Comparison of ENCODE assay signal across 18 cellular contexts in genomic region chr12:116127858-116128257, GRCh38.
A peak's percentile ranks its signal among the peaks of the same experiment; 100 is the strongest.
DNase-seq lines count a peak whose midpoint lies in the region; FAIRE-seq and TF ChIP-seq lines count a peak whose summit lies in the region.
"Had no signal": no experiment of that assay in that cellular context is flagged by ENCODE, and none has a peak within 500 bp of the region (broad histone marks: within the 10 kb centered on the region; RNA-seq: fewer than 3 reads in every experiment).

No MANE protein-coding gene starts in this region.

- no peak overlapping the region for H3K4me2 ChIP-seq in H9 (ENCODE audit: insufficient read depth, insufficient read length, low read length)
- H3K4me2 ChIP-seq: A549 had no signal

- TF ChIP-seq CTCF in endothelial cell (IDR thresholded peaks at IDR 0.05; ENCODE audit: unreplicated experiment) = no peak
- TF ChIP-seq CTCF in nephron progenitor cell (IDR thresholded peaks at IDR 0.05) = no peak
- no peak for TF ChIP-seq CTCF in H9 (conservative IDR thresholded peaks at IDR 0.05)
- no peak for TF ChIP-seq CTCF in thyroid gland (IDR thresholded peaks at IDR 0.05)

- no peak overlapping the region for H2BK15ac ChIP-seq in H9 (ENCODE audit: low read depth, low read length)

- H4K8ac ChIP-seq in H9 (replicated peaks; ENCODE audit: insufficient read length, low read depth, low read length) = no peak overlapping the region

- intact Hi-C loops in thyroid gland (cut with DNase I) = no loop called here

- H2BK5ac ChIP-seq in H9 (ENCODE audit: insufficient read length, low read length) = no peak overlapping the region

- H3K4ac ChIP-seq in H9 (ENCODE audit: low read depth, low read length) = no peak overlapping the region

- H3K4me1 Mint-ChIP-seq in endothelial cell (ENCODE audit: unreplicated experiment) = peaks cover 38% of the 10 kb centered on the region
- peaks cover 55% of the 10 kb centered on the region for H3K4me1 Mint-ChIP-seq in nephron progenitor cell
- H3K4me1 Mint-ChIP-seq in H9 = peaks cover 57 to 58% of the 10 kb centered on the region in 2 experiments

- no peak overlapping the region for H3K56ac ChIP-seq in H9 (ENCODE audit: insufficient read length, low read depth, low read length)

- no peaks in the 10 kb centered on the region for H3K9me3 ChIP-seq in H9 (ENCODE audit: control insufficient read depth, low read depth, low read length)
- no peaks in the 10 kb centered on the region for H3K9me3 ChIP-seq in thyroid gland
- H3K9me3 ChIP-seq: A549, HAP-1 had no signal

- H3K4me1 ChIP-seq in H9 (ENCODE audit: insufficient read depth, low read length) (peaks cover 10% of the 10 kb centered on the region), thyroid gland (peaks cover 62 to 64% of the 10 kb centered on the region in 2 donors)

- no peak for DNase-seq in GM12891 (ENCODE audit: insufficient read length, low spot score)
- peak; percentile 39 for DNase-seq in NCI-H69 (lab: John Stamatoyannopoulos, UW)
- no peak for DNase-seq in endothelial cell (ENCODE audit: low spot score)
- DNase-seq in nephron progenitor cell = no peak
- DNase-seq in dedifferentiated amniotic fluid mesenchymal stem cell (ENCODE audit: extremely low spot score) = no peak
- no peak for DNase-seq in H9
- no peak for DNase-seq in cortex of kidney (lab: John Stamatoyannopoulos, UW)
- no peak for DNase-seq in thyroid gland
- DNase-seq: C1 segment of cervical spinal cord, DMS 273 treated with DMSO at 0.1 percent for 48 hours, KBM-7, NCI-H1048, NCI-H146, NCI-H226, NCI-H524 treated with DMSO at 0.1 percent for 48 hours, SIG-M5 had no signal

- H2BK12ac ChIP-seq in H9 (ENCODE audit: insufficient read length, low read depth, low read length) = no peak overlapping the region

- H3K36me3 ChIP-seq in thyroid gland = no peaks in the 10 kb centered on the region
- H3K36me3 ChIP-seq: HAP-1 had no signal

- H3K4me3 Mint-ChIP-seq in endothelial cell (ENCODE audit: unreplicated experiment) = no peak overlapping the region
- no peak overlapping the region for H3K4me3 Mint-ChIP-seq in nephron progenitor cell
- no peak overlapping the region for H3K4me3 Mint-ChIP-seq in H9

- H3K23ac ChIP-seq in H9 (ENCODE audit: insufficient read length, low read depth, low read length) = no peak overlapping the region

- H4K5ac ChIP-seq in H9 (ENCODE audit: insufficient read length, low read depth, low read length) = no peak overlapping the region

- H3K79me1 ChIP-seq in H9 (ENCODE audit: insufficient read depth, low read depth, low read length, poor library complexity, severe bottlenecking) = peaks cover 5% of the 10 kb centered on the region

- peaks cover 2% of the 10 kb centered on the region for H3K27me3 Mint-ChIP-seq in endothelial cell (ENCODE audit: unreplicated experiment)
- H3K27me3 Mint-ChIP-seq in nephron progenitor cell (ENCODE audit: low read depth, poor library complexity) = no peaks in the 10 kb centered on the region
- no peaks in the 10 kb centered on the region for H3K27me3 Mint-ChIP-seq in H9 (ENCODE audit: low read depth)

- H3K4me3 ChIP-seq in thyroid gland (replicated peaks in 1 of 3) = no peak overlapping the region
- H3K4me3 ChIP-seq: A549, HAP-1 had no signal

- H3K27me3 ChIP-seq in H9 (ENCODE audit: insufficient read depth, low read length) (no peaks in the 10 kb centered on the region), thyroid gland (no peaks in the 10 kb centered on the region)

- H4K20me1 ChIP-seq in H9 (ENCODE audit: control insufficient read depth, insufficient read depth, insufficient read length) = no peaks in the 10 kb centered on the region

- no peak overlapping the region for H4K91ac ChIP-seq in H9 (ENCODE audit: insufficient read length, low read depth, low read length)

- H3K18ac ChIP-seq in H9 (ENCODE audit: insufficient read length, low read depth, low read length) = no peak overlapping the region

- no peak overlapping the region for H3K27ac ChIP-seq in H9 (ENCODE audit: insufficient read length, low read depth, low read length)
- H3K27ac ChIP-seq in thyroid gland = no peak overlapping the region

- peaks cover 3% of the 10 kb centered on the region; the same call in 1 of the 2 replicates for H3K79me2 ChIP-seq in H9 (ENCODE audit: insufficient read depth, low read length)

- H3K14ac ChIP-seq in H9 (ENCODE audit: insufficient read depth, low read length) = no peak overlapping the region

- TF ChIP-seq POLR2A in GM12891 (IDR thresholded peaks at IDR 0.05; ENCODE audit: low read depth, low read length) (no peak), thyroid gland (IDR thresholded peaks at IDR 0.05) (no peak)

- no peak overlapping the region for H2AK5ac ChIP-seq in H9 (ENCODE audit: insufficient read length, low read length)

- peak; percentile 13 for FAIRE-seq in GM12891 (lab: Jason Lieb, UNC)
- FAIRE-seq: A549 had no signal

- no peak overlapping the region for H3T11ph ChIP-seq in H9 (ENCODE audit: low read length)

- no CpG with 5 or more reads among the region's 2 CpGs for WGBS in H9 (ENCODE audit: extremely low coverage, insufficient read length, low lambda C conversion rate)
- WGBS in thyroid gland, 2 donors = 88 to 90% methylated on average over 2 of the region's 2 CpGs

- peak overlapping the region; percentile 68 for H3K27ac Mint-ChIP-seq in endothelial cell (ENCODE audit: unreplicated experiment)
- peak overlapping the region; percentile 52 for H3K27ac Mint-ChIP-seq in nephron progenitor cell
- H3K27ac Mint-ChIP-seq in H9 = peak overlapping the region in 1 of 3 experiments; percentile 43; a peak in 2 of 7 replicates

- no peak overlapping the region for H3K9ac ChIP-seq in H9 (ENCODE audit: extremely low read depth, insufficient read length, low read length)

- no peak overlapping the region for H2BK120ac ChIP-seq in H9 (ENCODE audit: low read depth, low read length, poor library complexity, severe bottlenecking)

- H3K36me3 Mint-ChIP-seq in endothelial cell (ENCODE audit: low read depth, unreplicated experiment) (no peaks in the 10 kb centered on the region), nephron progenitor cell (ENCODE audit: low read depth) (no peaks in the 10 kb centered on the region), H9 (ENCODE audit: insufficient read depth in 1 of 3, low read depth in 3 of 3) (no peaks in the 10 kb centered on the region)

- H2BK20ac ChIP-seq in H9 (ENCODE audit: low read depth, low read length, poor library complexity, severe bottlenecking) = no peak overlapping the region

- no peaks in the 10 kb centered on the region for H3K23me2 ChIP-seq in H9 (ENCODE audit: insufficient read length, low read depth, low read length, poor library complexity, severe bottlenecking)

- H3K9me3 Mint-ChIP-seq in endothelial cell (ENCODE audit: unreplicated experiment) (no peaks in the 10 kb centered on the region), nephron progenitor cell (no peaks in the 10 kb centered on the region), H9 (no peaks in the 10 kb centered on the region)

- no peak overlapping the region for H2AFZ ChIP-seq in H9 (ENCODE audit: low read length)

TF ChIP-seq in GM12891, 5 proteins besides CTCF, POLR2A, EP300 and RAD21:
- TF ChIP-seq TAF1 (IDR thresholded peaks at IDR 0.05; ENCODE audit: low read depth, low read length) (no peak), SPI1 (IDR thresholded peaks at IDR 0.05; ENCODE audit: low read depth, low read length) (no peak), POU2F2 (IDR thresholded peaks at IDR 0.05; ENCODE audit: low read depth, low read length) (no peak), POLR2AphosphoS5 (IDR thresholded peaks at IDR 0.05; ENCODE audit: low read depth, low read length) (no peak)
